In genomic region chr18:9870431-9871023, GRCh38 we compare ENCODE assay signal across 12 cellular contexts. TPM values are rescaled to one million over a fixed set of nuclear protein-coding genes. Genes with fewer than 3 reads are reported as not detected.
DNase-seq lines count a peak whose midpoint lies in the region; ATAC-seq, FAIRE-seq and TF ChIP-seq lines count a peak whose summit lies in the region.
"Had no signal": no experiment of that assay in that cellular context is flagged by ENCODE, and none has a peak within 500 bp of the region (broad histone marks: within the 10 kb centered on the region; RNA-seq: fewer than 3 reads in every experiment).

No MANE protein-coding gene starts in this region.

- H3K9me3 Mint-ChIP-seq in CD4-positive, alpha-beta memory T cell: peaks cover 5 to 23% (median 13%) of the 10 kb centered on the region in 8 donors

- H3K27me3 Mint-ChIP-seq in CD4-positive, alpha-beta memory T cell: peaks cover 13 to 21% of the 10 kb centered on the region in 2 donors

- H3K27ac Mint-ChIP-seq in CD4-positive, alpha-beta memory T cell: no peak overlapping the region

- ATAC-seq in GM21390 (IDR thresholded peaks at IDR 0.05; ENCODE audit: unreplicated experiment): peak; percentile 6
- peak; percentile 42 for ATAC-seq in omental fat pad (ENCODE audit: low FRiP score)
- no peak for ATAC-seq in GM18517 (IDR thresholded peaks at IDR 0.05; ENCODE audit: unreplicated experiment)

- H4K20me1 ChIP-seq in endothelial cell of umbilical vein (replicated peaks; ENCODE audit: control insufficient read depth, extremely low read depth, insufficient read depth, low read length): no peaks in the 10 kb centered on the region

- no peaks in the 10 kb centered on the region for H3K27me3 ChIP-seq in endothelial cell of umbilical vein (ENCODE audit: control insufficient read depth in 2 of 2, insufficient read depth in 2 of 2, low read length in 2 of 2)
- no peaks in the 10 kb centered on the region for H3K27me3 ChIP-seq in CD4-positive, alpha-beta memory T cell (ENCODE audit: insufficient read depth, low read length)
- H3K27me3 ChIP-seq: heart right ventricle had no signal

- no peak for FAIRE-seq in endothelial cell of umbilical vein (lab: Jason Lieb, UNC)

- no peaks in the 10 kb centered on the region for H3K9me1 ChIP-seq in endothelial cell of umbilical vein (replicated peaks; ENCODE audit: control insufficient read depth, extremely low read depth, insufficient read depth, low read length)

- H3K9me3 ChIP-seq in KOPT-K1 (ENCODE audit: insufficient read depth, low read length, poor library complexity, severe bottlenecking) (peaks cover 10% of the 10 kb centered on the region), endothelial cell of umbilical vein (replicated peaks; ENCODE audit: control insufficient read depth, insufficient read depth, low read length) (no peaks in the 10 kb centered on the region)
- H3K9me3 ChIP-seq in CD4-positive, alpha-beta memory T cell (ENCODE audit: control insufficient read depth in 1 of 2, low read length in 2 of 2): peaks cover 0 to 6% of the 10 kb centered on the region in 2 donors

- peaks cover 0 to 3% (median 2%) of the 10 kb centered on the region in 4 donors for H3K4me1 Mint-ChIP-seq in CD4-positive, alpha-beta memory T cell

- H3K79me2 ChIP-seq in endothelial cell of umbilical vein (ENCODE audit: control insufficient read depth, insufficient read depth, low read length): no peaks in the 10 kb centered on the region

- dilution Hi-C loops in endothelial cell of umbilical vein (cut with MboI; ENCODE audit: extremely low pct_ligation_motif_present, low sequenced_read_pairs): no loop called here

- no TSS peak for BruUV-seq in endothelial cell of umbilical vein (replicated peaks; lab: Mats Ljungman, UMichigan)

- H3K4me3 ChIP-seq in endothelial cell of umbilical vein (replicated peaks in 1 of 3; ENCODE audit: insufficient read depth in 1 of 3, low read depth in 1 of 3, low read length in 3 of 3): no peak overlapping the region
- no peak overlapping the region for H3K4me3 ChIP-seq in CD4-positive, alpha-beta memory T cell (ENCODE audit: low read length in 2 of 2)
- H3K4me3 ChIP-seq: heart right ventricle had no signal

- H2AFZ ChIP-seq in endothelial cell of umbilical vein (ENCODE audit: low read depth, low read length): peak overlapping the region; percentile 49

- CTCF ChIA-PET in endothelial cell of umbilical vein (lab: Charles Lee): interaction anchor here (1.1 to 1.5 kb wide), 4 partner anchors 8 to 295 kb away, joined by 3 to 4 read pairs (median 4); no protein-coding TSS in a partner anchor
- CTCF ChIA-PET in CD4-positive, alpha-beta memory T cell (lab: Charles Lee; ENCODE audit: partially characterized antibody): no interaction called here

- no peak overlapping the region for H3K4me3 Mint-ChIP-seq in CD4-positive, alpha-beta memory T cell

- intact Hi-C loops in endothelial cell of umbilical vein (cut with micrococcal nuclease): no loop called here
- intact Hi-C loops in CD4-positive, alpha-beta memory T cell (cut with micrococcal nuclease): no loop called here

- no peak for TF ChIP-seq CTCF in endothelial cell of umbilical vein (IDR thresholded peaks at IDR 0.05; ENCODE audit: extremely low read depth in 1 of 2, insufficient read depth in 1 of 2, low read depth in 1 of 2, low read length in 2 of 2)
- no peak for TF ChIP-seq CTCF in omental fat pad (IDR thresholded peaks at IDR 0.05)

- H3K4me1 ChIP-seq in endothelial cell of umbilical vein (ENCODE audit: control insufficient read depth, extremely low read depth, insufficient read depth, low read length): peaks cover 28% of the 10 kb centered on the region
- no peaks in the 10 kb centered on the region for H3K4me1 ChIP-seq in CD4-positive, alpha-beta memory T cell (ENCODE audit: insufficient read depth, low read length)

- H3K36me3 ChIP-seq in KOPT-K1 (ENCODE audit: insufficient read depth, low read length) (no peaks in the 10 kb centered on the region), endothelial cell of umbilical vein (ENCODE audit: control insufficient read depth in 2 of 2, extremely low read depth in 1 of 2, insufficient read depth in 2 of 2, low read length in 2 of 2) (no peaks in the 10 kb centered on the region)
- H3K36me3 ChIP-seq in CD4-positive, alpha-beta memory T cell (ENCODE audit: insufficient read depth, low read length): no peaks in the 10 kb centered on the region
- H3K36me3 ChIP-seq: heart right ventricle had no signal

- DNase-seq in endothelial cell of umbilical vein (ENCODE audit: low read depth, low spot score) (no peak), omental fat pad (ENCODE audit: low spot score) (no peak), AG08396 (ENCODE audit: low spot score) (no peak), cerebellar nuclear complex (lab: John Stamatoyannopoulos, UW) (no peak)
- no peak for DNase-seq in CD4-positive, alpha-beta memory T cell
- DNase-seq: heart right ventricle, NCI-H1694 treated with DMSO at 0.1 percent for 48 hours, T-helper 9 cell had no signal

- TF ChIP-seq POLR2A in endothelial cell of umbilical vein (IDR thresholded peaks at IDR 0.05; ENCODE audit: low read depth, low read length): no peak

- H3K36me3 Mint-ChIP-seq in CD4-positive, alpha-beta memory T cell: peaks cover 3 to 5% of the 10 kb centered on the region in 2 donors

- POLR2A ChIA-PET in endothelial cell of umbilical vein (lab: Charles Lee): no interaction called here
- POLR2A ChIA-PET in CD4-positive, alpha-beta memory T cell (lab: Charles Lee; ENCODE audit: partially characterized antibody): no interaction called here

- no peak overlapping the region for H3K9ac ChIP-seq in endothelial cell of umbilical vein (replicated peaks; ENCODE audit: extremely low read depth, insufficient read depth, low read length)

- H3K4me2 ChIP-seq in endothelial cell of umbilical vein (ENCODE audit: insufficient read depth, low read length): no peak overlapping the region

- H3K27ac ChIP-seq in KOPT-K1 (ENCODE audit: low read depth, low read length, poor library complexity, severe bottlenecking): peak overlapping the region; percentile 24
- H3K27ac ChIP-seq in endothelial cell of umbilical vein (ENCODE audit: insufficient read depth, low read depth, low read length): no peak overlapping the region
- no peak overlapping the region for H3K27ac ChIP-seq in CD4-positive, alpha-beta memory T cell (ENCODE audit: low read depth, low read length)

TF ChIP-seq in endothelial cell of umbilical vein, 7 proteins besides CTCF, POLR2A, EP300 and RAD21:
- TF ChIP-seq MYC (IDR thresholded peaks at IDR 0.05; ENCODE audit: low read depth, low read length) (no peak), FOS (IDR thresholded peaks at IDR 0.05; ENCODE audit: borderline replicate concordance, insufficient read depth, low read length) (no peak), JUN (IDR thresholded peaks at IDR 0.05; ENCODE audit: borderline replicate concordance, insufficient read depth, insufficient read length, low read depth) (no peak), EZH2 (IDR thresholded peaks at IDR 0.05; ENCODE audit: borderline replicate concordance, low read depth, low read length, severe bottlenecking) (no peak), GATA2 (IDR thresholded peaks at IDR 0.05; ENCODE audit: insufficient read depth, insufficient read length, low read depth, low read length) (no peak)
- TF ChIP-seq, protein P1, sequence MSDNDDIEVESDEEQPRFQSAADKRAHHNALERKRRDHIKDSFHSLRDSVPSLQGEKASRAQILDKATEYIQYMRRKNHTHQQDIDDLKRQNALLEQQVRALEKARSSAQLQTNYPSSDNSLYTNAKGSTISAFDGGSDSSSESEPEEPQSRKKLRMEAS (IDR thresholded peaks at IDR 0.05; ENCODE audit: insufficient read depth, insufficient read length): no peak

RNA-seq across cellular contexts. Expression of gene TXNDC2, which starts 15.2 kb away (rescaled TPM):
- total RNA-seq in endothelial cell of umbilical vein (not detected in 2 replicates), omental fat pad (under 1 TPM in 2 of 4 donors, not detected in 2; 0.24 to 0.44 TPM)
- polyA plus RNA-seq in endothelial cell of umbilical vein: 0.12 TPM in 1 of 2 replicates, not detected in the other
- 0.06 and 0.23 TPM in 2 replicates for polyA plus RNA-seq in endothelial cell of umbilical vein (2011; cell fraction: cytosol; rRNA removed)
- 0.06 TPM in 1 of 2 replicates, not detected in the other for polyA plus RNA-seq in endothelial cell of umbilical vein (2011; cell fraction: nucleus; rRNA removed)
- polyA plus RNA-seq in endothelial cell of umbilical vein (2012): 0.08 TPM in 1 of 2 replicates, not detected in the other
- not detected in 2 replicates for polyA minus RNA-seq in endothelial cell of umbilical vein
- polyA minus RNA-seq in endothelial cell of umbilical vein (2011; cell fraction: cytosol; rRNA and poly(A)+ RNA removed): not detected
- not detected in 2 replicates for polyA minus RNA-seq in endothelial cell of umbilical vein (2011; cell fraction: nucleus; rRNA and poly(A)+ RNA removed)
- total RNA-seq in CD4-positive, alpha-beta memory T cell: not detected
- not detected for polyA plus RNA-seq in CD4-positive, alpha-beta memory T cell
- total RNA-seq: skeletal muscle tissue had no signal

RNA-seq across cellular contexts. Expression of gene VAPA, which starts 43.3 kb away (rescaled TPM):
- total RNA-seq in endothelial cell of umbilical vein (163 TPM in 2 replicates), omental fat pad (100 to 1,000 TPM; 173 to 345 (median 246) TPM)
- polyA plus RNA-seq in endothelial cell of umbilical vein: 83.4 and 105 TPM in 2 replicates
- polyA plus RNA-seq in endothelial cell of umbilical vein (2011; cell fraction: cytosol; rRNA removed): 210 and 227 TPM in 2 replicates
- polyA plus RNA-seq in endothelial cell of umbilical vein (2011; cell fraction: nucleus; rRNA removed): 108 and 160 TPM in 2 replicates
- 114 and 176 TPM in 2 replicates for polyA plus RNA-seq in endothelial cell of umbilical vein (2012)
- polyA minus RNA-seq in endothelial cell of umbilical vein: 99.5 and 102 TPM in 2 replicates
- 183 TPM for polyA minus RNA-seq in endothelial cell of umbilical vein (2011; cell fraction: cytosol; rRNA and poly(A)+ RNA removed)
- polyA minus RNA-seq in endothelial cell of umbilical vein (2011; cell fraction: nucleus; rRNA and poly(A)+ RNA removed): 105 and 121 TPM in 2 replicates
- total RNA-seq in CD4-positive, alpha-beta memory T cell: 100 to 1,000 TPM; 113 to 116 TPM
- polyA plus RNA-seq in CD4-positive, alpha-beta memory T cell: 100 to 1,000 TPM; 206 to 280 TPM
